Comparison of ENCODE assay signal across 12 cellular contexts in genomic region chr4:181261279-181261678, GRCh38.
A peak's percentile ranks its signal among the peaks of the same experiment; 100 is the strongest.
DNase-seq lines count a peak whose midpoint lies in the region; ATAC-seq and TF ChIP-seq lines count a peak whose summit lies in the region.
"Had no signal": no experiment of that assay in that cellular context is flagged by ENCODE, and none has a peak within 500 bp of the region (broad histone marks: within the 10 kb centered on the region; RNA-seq: fewer than 3 reads in every experiment).

No MANE protein-coding gene starts in this region.

- no peaks in the 10 kb centered on the region for H3K27me3 ChIP-seq in ascending aorta
- H3K27me3 ChIP-seq: esophagus squamous epithelium had no signal

- no peak overlapping the region for H3K27ac ChIP-seq in ascending aorta
- H3K27ac ChIP-seq: esophagus squamous epithelium had no signal

- no peaks in the 10 kb centered on the region for H3K4me1 ChIP-seq in ascending aorta
- H3K4me1 ChIP-seq: esophagus squamous epithelium had no signal

- H3K4me1 Mint-ChIP-seq in progenitor cell of endocrine pancreas (ENCODE audit: low read depth) = peaks cover 8% of the 10 kb centered on the region

- no peaks in the 10 kb centered on the region for H3K9me3 ChIP-seq in ascending aorta
- H3K9me3 ChIP-seq: esophagus squamous epithelium had no signal

- intact Hi-C loops in ascending aorta (cut with DNase I) = no loop called here

- no peaks in the 10 kb centered on the region for H3K9me3 Mint-ChIP-seq in progenitor cell of endocrine pancreas (ENCODE audit: low read depth)

- no peak for ATAC-seq in GM19324 (IDR thresholded peaks at IDR 0.05; ENCODE audit: low FRiP score, unreplicated experiment)
- ATAC-seq: activated CD8-positive, alpha-beta T cell treated with anti-CD3 and anti-CD28 coated beads for 36 hours had no signal

- TF ChIP-seq CTCF in choroid plexus epithelial cell (conservative IDR thresholded peaks at IDR 0.05; ENCODE audit: low read depth, low read length) = peak; percentile 41
- TF ChIP-seq CTCF in progenitor cell of endocrine pancreas (IDR thresholded peaks at IDR 0.05; ENCODE audit: unreplicated experiment) = peak; percentile 54
- TF ChIP-seq CTCF in ascending aorta (IDR thresholded peaks at IDR 0.05) = no peak

- H3K4me3 ChIP-seq in choroid plexus epithelial cell (ENCODE audit: low read depth, low read length) (no peak overlapping the region), ascending aorta (no peak overlapping the region)
- H3K4me3 ChIP-seq: esophagus squamous epithelium had no signal

- no peaks in the 10 kb centered on the region for H3K36me3 ChIP-seq in ascending aorta
- H3K36me3 ChIP-seq: esophagus squamous epithelium had no signal

- no peak overlapping the region for H3K27ac Mint-ChIP-seq in progenitor cell of endocrine pancreas
- H3K27ac Mint-ChIP-seq: activated CD8-positive, alpha-beta T cell treated with anti-CD3 and anti-CD28 coated beads for 36 hours had no signal

- no peaks in the 10 kb centered on the region for H3K36me3 Mint-ChIP-seq in progenitor cell of endocrine pancreas (ENCODE audit: insufficient read depth)

- peak; percentile 60 for DNase-seq in DMS153 (lab: John Stamatoyannopoulos, UW)
- no peak for DNase-seq in DMS153 treated with DMSO at 0.1 percent for 48 hours (lab: John Stamatoyannopoulos, UW; ENCODE audit: unreplicated experiment)
- DNase-seq in NCI-H2081 (lab: John Stamatoyannopoulos, UW) = peak; percentile 30 to 71
- DNase-seq in choroid plexus epithelial cell (ENCODE audit: low read depth) = peak; percentile 34
- no peak for DNase-seq in progenitor cell of endocrine pancreas (ENCODE audit: low spot score, unreplicated experiment)
- no peak for DNase-seq in epidermal melanocyte (ENCODE audit: insufficient read length, low spot score)
- DNase-seq in ascending aorta (ENCODE audit: low spot score in 2 of 2) = no peak
- DNase-seq: 8988T; activated CD8-positive, alpha-beta T cell treated with anti-CD3 and anti-CD28 coated beads for 36 hours; esophagus squamous epithelium; SIG-M5 had no signal

- peaks cover 6% of the 10 kb centered on the region for H3K27me3 Mint-ChIP-seq in progenitor cell of endocrine pancreas
- H3K27me3 Mint-ChIP-seq: activated CD8-positive, alpha-beta T cell treated with anti-CD3 and anti-CD28 coated beads for 36 hours had no signal

- H3K4me3 Mint-ChIP-seq in progenitor cell of endocrine pancreas (ENCODE audit: low read depth) = no peak overlapping the region
- H3K4me3 Mint-ChIP-seq: activated CD8-positive, alpha-beta T cell treated with anti-CD3 and anti-CD28 coated beads for 36 hours had no signal

Comparison
In these comparisons a context has a peak if more than half of its experiments do, and no peak if none do; other contexts are left out.
1. DNase-seq: peak in DMS153 (single experiment), NCI-H2081 (2 of 2) and choroid plexus epithelial cell (single experiment); none in DMS153 treated with DMSO at 0.1 percent for 48 hours (single experiment), progenitor cell of endocrine pancreas (single experiment), epidermal melanocyte (single experiment) and ascending aorta (0 of 2).
2. CTCF ChIP-seq: peak in choroid plexus epithelial cell (single experiment) and progenitor cell of endocrine pancreas (single experiment); none in ascending aorta (0 of 3).